7 cellular contexts compared by ENCODE assay signal in the genomic region with DNA sequence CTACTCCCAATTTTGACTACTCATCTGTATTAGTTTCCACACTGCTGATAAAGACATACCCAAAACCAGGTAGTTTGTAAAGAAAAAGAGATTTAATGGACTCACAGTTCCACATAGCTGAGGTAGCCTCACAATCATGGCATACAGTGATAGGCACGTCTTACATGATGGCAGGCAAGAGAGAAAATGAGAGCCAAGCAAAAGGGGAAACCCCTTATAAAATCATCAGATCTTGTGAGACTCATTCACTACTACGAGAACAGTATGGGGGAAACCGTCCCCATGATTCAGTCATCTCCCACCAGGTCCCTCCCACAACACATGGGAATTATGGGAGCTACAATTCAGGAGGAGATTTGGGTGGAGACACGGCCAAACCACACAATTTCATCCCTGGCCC. TPM values are rescaled to one million over a fixed set of nuclear protein-coding genes. Genes with fewer than 3 reads are reported as not detected.
DNase-seq lines count a peak whose midpoint lies in the region; ATAC-seq, FAIRE-seq and TF ChIP-seq lines count a peak whose summit lies in the region.
"Not testable (repeated sequence)": the region's sequence is repeated elsewhere in the genome, so short reads cannot be mapped to it uniquely, and the experiment has no call there.

No MANE protein-coding gene starts in this region.

- H3K36me3 ChIP-seq in CD8-positive, alpha-beta memory T cell (ENCODE audit: insufficient read depth, low read length): not testable (repeated sequence)
- peaks cover 10% of the 10 kb centered on the region; the same call in 2 of the 3 replicates for H3K36me3 ChIP-seq in K562 (ENCODE audit: control insufficient read depth, insufficient read depth, low read length)

- H3K27me3 Mint-ChIP-seq in CD8-positive, alpha-beta memory T cell; activated T-cell treated with anti-CD3 and anti-CD28 coated beads, Interleukin-2, amount 50 U/mL, for 24 hours; activated naive CD4-positive, alpha-beta T cell treated with anti-CD3 and anti-CD28 coated beads, Interleukin-2, amount 10 ng/mL, durations not matched to agents 7 days and 5 days; naive thymus-derived CD8-positive, alpha-beta T cell; stimulated activated naive CD8-positive, alpha-beta T cell treated with anti-CD3 and anti-CD28 coated beads, Interleukin-15, Interleukin-2, amounts not matched to agents 100 ng/mL and 50 ng/mL, for 24 hours: not testable (repeated sequence)

- H3K4me3 ChIP-seq in CD8-positive, alpha-beta memory T cell (ENCODE audit: low read length); K562: not testable (repeated sequence)

- H3K9me3 Mint-ChIP-seq in CD8-positive, alpha-beta memory T cell: peaks cover 18 to 27% (median 22%) of the 10 kb centered on the region in 5 donors
- peaks cover 35% of the 10 kb centered on the region for H3K9me3 Mint-ChIP-seq in activated T-cell treated with anti-CD3 and anti-CD28 coated beads, Interleukin-2, amount 50 U/mL, for 24 hours
- peaks cover 46% of the 10 kb centered on the region for H3K9me3 Mint-ChIP-seq in activated naive CD4-positive, alpha-beta T cell treated with anti-CD3 and anti-CD28 coated beads, Interleukin-2, amount 10 ng/mL, durations not matched to agents 7 days and 5 days
- peaks cover 0 to 37% (median 17%) of the 10 kb centered on the region in 9 donors for H3K9me3 Mint-ChIP-seq in naive thymus-derived CD8-positive, alpha-beta T cell
- H3K9me3 Mint-ChIP-seq in stimulated activated naive CD8-positive, alpha-beta T cell treated with anti-CD3 and anti-CD28 coated beads, Interleukin-15, Interleukin-2, amounts not matched to agents 100 ng/mL and 50 ng/mL, for 24 hours: peaks cover 24% of the 10 kb centered on the region

- 26% methylated on average over 4 of the region's 4 CpGs for WGBS in K562 (ENCODE audit: insufficient coverage, low coverage, missing lambda C conversion rate)

- intact Hi-C loops in K562 (cut with micrococcal nuclease): not testable (repeated sequence)

- CTCF ChIA-PET in CD8-positive, alpha-beta memory T cell (lab: Charles Lee): interaction anchor here (1.2 kb wide), 1 partner anchor 54 kb away, joined by 3 read pairs; no protein-coding TSS in a partner anchor
- CTCF ChIA-PET in activated naive CD4-positive, alpha-beta T cell treated with anti-CD3 and anti-CD28 coated beads, Interleukin-2, amount 10 ng/mL, durations not matched to agents 7 days and 5 days (lab: Charles Lee): interaction anchor here (1.3 kb wide), 1 partner anchor 13 kb away, joined by 4 read pairs; no protein-coding TSS in a partner anchor
- CTCF ChIA-PET in K562 (lab: Yijun Ruan, JAX; ENCODE audit: low intra/inter-chr PET ratio): not testable (repeated sequence)

- POLR2A ChIA-PET in CD8-positive, alpha-beta memory T cell (lab: Charles Lee): interaction anchor here (0.7 to 1.4 kb wide), 3 partner anchors 9 to 47 kb away, joined by 3 to 8 read pairs (median 5); no protein-coding TSS in a partner anchor
- POLR2A ChIA-PET in K562 (lab: Yijun Ruan, JAX): interaction anchor here (0.6 to 0.7 kb wide), 2 partner anchors 10 to 13 kb away, joined by 3 read pairs; no protein-coding TSS in a partner anchor
- POLR2A ChIA-PET in naive thymus-derived CD8-positive, alpha-beta T cell (lab: Charles Lee): interaction anchor here (1.4 to 2.5 kb wide), 4 partner anchors 8 to 16 kb away, joined by 4 to 13 read pairs (median 6); a partner anchor contains a TSS

- in situ Hi-C loops in K562 (cut with MboI): not testable (repeated sequence)

- peak overlapping the region in 6 of 8 donors; percentile 11 to 82 (median 30) for H3K27ac Mint-ChIP-seq in CD8-positive, alpha-beta memory T cell
- peak overlapping the region; percentile 80 for H3K27ac Mint-ChIP-seq in activated T-cell treated with anti-CD3 and anti-CD28 coated beads, Interleukin-2, amount 50 U/mL, for 24 hours
- peak overlapping the region; percentile 74 for H3K27ac Mint-ChIP-seq in activated naive CD4-positive, alpha-beta T cell treated with anti-CD3 and anti-CD28 coated beads, Interleukin-2, amount 10 ng/mL, durations not matched to agents 7 days and 5 days
- peak overlapping the region in 8 of 10 donors; percentile 3 to 61 (median 37) for H3K27ac Mint-ChIP-seq in naive thymus-derived CD8-positive, alpha-beta T cell
- peak overlapping the region; percentile 56 for H3K27ac Mint-ChIP-seq in stimulated activated naive CD8-positive, alpha-beta T cell treated with anti-CD3 and anti-CD28 coated beads, Interleukin-15, Interleukin-2, amounts not matched to agents 100 ng/mL and 50 ng/mL, for 24 hours

- not testable (repeated sequence) for DNase-seq in CD8-positive, alpha-beta memory T cell; activated T-cell treated with anti-CD3 and anti-CD28 coated beads, Interleukin-2, amount 50 U/mL, for 24 hours; activated naive CD4-positive, alpha-beta T cell treated with anti-CD3 and anti-CD28 coated beads, Interleukin-2, amount 10 ng/mL, durations not matched to agents 7 days and 5 days; K562 (ENCODE audit: extremely low read depth in 1 of 4, low spot score in 3 of 4); naive thymus-derived CD8-positive, alpha-beta T cell

- H3K27me3 ChIP-seq in CD8-positive, alpha-beta memory T cell (ENCODE audit: insufficient read depth, low read length, poor library complexity, severe bottlenecking); K562 (ENCODE audit: control insufficient read depth in 2 of 2, insufficient read depth in 2 of 2, low read length in 2 of 2): not testable (repeated sequence)

- H3K36me3 Mint-ChIP-seq in CD8-positive, alpha-beta memory T cell: peaks cover 31 to 56% (median 34%) of the 10 kb centered on the region in 3 donors
- H3K36me3 Mint-ChIP-seq in activated T-cell treated with anti-CD3 and anti-CD28 coated beads, Interleukin-2, amount 50 U/mL, for 24 hours (ENCODE audit: low read depth): peaks cover 97% of the 10 kb centered on the region
- H3K36me3 Mint-ChIP-seq in activated naive CD4-positive, alpha-beta T cell treated with anti-CD3 and anti-CD28 coated beads, Interleukin-2, amount 10 ng/mL, durations not matched to agents 7 days and 5 days: peaks cover 91% of the 10 kb centered on the region
- peaks cover 22 to 58% (median 55%) of the 10 kb centered on the region in 3 donors for H3K36me3 Mint-ChIP-seq in naive thymus-derived CD8-positive, alpha-beta T cell
- peaks cover 93% of the 10 kb centered on the region for H3K36me3 Mint-ChIP-seq in stimulated activated naive CD8-positive, alpha-beta T cell treated with anti-CD3 and anti-CD28 coated beads, Interleukin-15, Interleukin-2, amounts not matched to agents 100 ng/mL and 50 ng/mL, for 24 hours (ENCODE audit: low read depth)

- H3K4me1 ChIP-seq in CD8-positive, alpha-beta memory T cell (ENCODE audit: insufficient read depth, low read length): peaks cover 47% of the 10 kb centered on the region
- H3K4me1 ChIP-seq in K562 (replicated peaks in 1 of 2; ENCODE audit: control insufficient read depth in 2 of 2, insufficient read depth in 2 of 2, low read length in 2 of 2): not testable (repeated sequence)

- H3K27ac ChIP-seq in CD8-positive, alpha-beta memory T cell (ENCODE audit: low read depth, low read length); K562 (ENCODE audit: extremely low read depth, low read depth, low read length): not testable (repeated sequence)

- TF ChIP-seq EP300 in K562 (IDR thresholded peaks at IDR 0.05; ENCODE audit: low read length): not testable (repeated sequence)

- not testable (repeated sequence) for TF ChIP-seq RAD21 in K562 (CRISPR knock-in tag; conservative IDR thresholded peaks at IDR 0.05 in 1 of 2, IDR thresholded peaks at IDR 0.05 in 1 of 2)

- H3K4me1 Mint-ChIP-seq in CD8-positive, alpha-beta memory T cell: peaks cover 73 to 83% (median 82%) of the 10 kb centered on the region in 3 donors
- H3K4me1 Mint-ChIP-seq in activated T-cell treated with anti-CD3 and anti-CD28 coated beads, Interleukin-2, amount 50 U/mL, for 24 hours (ENCODE audit: low read depth): peaks cover 73% of the 10 kb centered on the region
- peaks cover 36% of the 10 kb centered on the region for H3K4me1 Mint-ChIP-seq in activated naive CD4-positive, alpha-beta T cell treated with anti-CD3 and anti-CD28 coated beads, Interleukin-2, amount 10 ng/mL, durations not matched to agents 7 days and 5 days
- H3K4me1 Mint-ChIP-seq in naive thymus-derived CD8-positive, alpha-beta T cell: peaks cover 40 to 88% (median 76%) of the 10 kb centered on the region in 4 donors
- H3K4me1 Mint-ChIP-seq in stimulated activated naive CD8-positive, alpha-beta T cell treated with anti-CD3 and anti-CD28 coated beads, Interleukin-15, Interleukin-2, amounts not matched to agents 100 ng/mL and 50 ng/mL, for 24 hours (ENCODE audit: low read depth): peaks cover 82% of the 10 kb centered on the region

- not testable (repeated sequence) for H3K79me2 ChIP-seq in K562 (ENCODE audit: control insufficient read depth, insufficient read depth, low read length)

- not testable (repeated sequence) for FAIRE-seq in K562 (lab: Jason Lieb, UNC)

- H4K20me1 ChIP-seq in K562 (replicated peaks; ENCODE audit: control insufficient read depth, insufficient read depth, low read length): not testable (repeated sequence)

- not testable (repeated sequence) for H3K9ac ChIP-seq in K562 (ENCODE audit: insufficient read depth in 1 of 2, low read depth in 2 of 2, low read length in 2 of 2)

- peak; percentile 40 to 47 for ATAC-seq in activated CD4-positive, CD25-positive, alpha-beta regulatory T cell treated with anti-CD3 and anti-CD28 coated beads, Interleukin-2, amount 50 U/mL, for 24 hours
- not testable (repeated sequence) for ATAC-seq in K562; naive thymus-derived CD8-positive, alpha-beta T cell

- not testable (repeated sequence) for TF ChIP-seq CTCF in K562 (IDR thresholded peaks at IDR 0.05 in 2 of 3, conservative IDR thresholded peaks at IDR 0.05 in 1 of 3; ENCODE audit: insufficient read depth in 2 of 3, low read depth in 1 of 3, low read length in 3 of 3)

- not testable (repeated sequence) for H3K4me2 ChIP-seq in K562 (ENCODE audit: insufficient read depth, low read length)

- H3K9me3 ChIP-seq in CD8-positive, alpha-beta memory T cell (ENCODE audit: low read length): peaks cover 14% of the 10 kb centered on the region
- H3K9me3 ChIP-seq in K562 (replicated peaks; ENCODE audit: control insufficient read depth, insufficient read depth, low read depth, low read length): not testable (repeated sequence)

- not testable (repeated sequence) for TF ChIP-seq POLR2A in K562 (conservative IDR thresholded peaks at IDR 0.05)

- BruUV-seq in K562 (replicated peaks; lab: Mats Ljungman, UMichigan): not testable (repeated sequence)

- H3K4me3 Mint-ChIP-seq in CD8-positive, alpha-beta memory T cell: peak overlapping the region in 1 of 7 donors; percentile 44
- not testable (repeated sequence) for H3K4me3 Mint-ChIP-seq in activated T-cell treated with anti-CD3 and anti-CD28 coated beads, Interleukin-2, amount 50 U/mL, for 24 hours; activated naive CD4-positive, alpha-beta T cell treated with anti-CD3 and anti-CD28 coated beads, Interleukin-2, amount 10 ng/mL, durations not matched to agents 7 days and 5 days
- H3K4me3 Mint-ChIP-seq in naive thymus-derived CD8-positive, alpha-beta T cell: peak overlapping the region in 3 of 10 donors; percentile 9 to 70 (median 30)
- peak overlapping the region; percentile 40 for H3K4me3 Mint-ChIP-seq in stimulated activated naive CD8-positive, alpha-beta T cell treated with anti-CD3 and anti-CD28 coated beads, Interleukin-15, Interleukin-2, amounts not matched to agents 100 ng/mL and 50 ng/mL, for 24 hours

- H2AFZ ChIP-seq in K562 (ENCODE audit: low read depth, low read length): not testable (repeated sequence)

- not testable (repeated sequence) for H3K9me1 ChIP-seq in K562 (ENCODE audit: control insufficient read depth, insufficient read depth, low read length)

RNA-seq across cellular contexts. Expression of a gene that starts 15.6 kb away (rescaled TPM):
- 10 to 100 TPM; 62.9 to 73.3 TPM for total RNA-seq in CD8-positive, alpha-beta memory T cell
- 67.4 TPM for polyA plus RNA-seq in CD8-positive, alpha-beta memory T cell
- 3.9 and 7.3 TPM in 2 replicates for total RNA-seq in K562 (2011; cell fraction: chromatin; rRNA removed; ENCODE audit: low replicate concordance)
- 2.2 and 3.9 TPM in 2 replicates for total RNA-seq in K562 (2011; cell fraction: nucleolus; rRNA removed)
- total RNA-seq in K562 (2011; cell fraction: nucleoplasm; rRNA removed): 4.3 and 6.5 TPM in 2 replicates
- total RNA-seq in K562 (2014; rRNA removed) (6.6 and 8.6 TPM in 2 replicates), K562 (2014; rRNA removed; fragmentation: Illumina TruSeq; extraction: Trizol) (8.4 and 8.6 TPM in 2 replicates), K562 (2015; rRNA removed; fragmentation: Illumina TruSeq; extraction: Trizol) (5.2 and 6.7 TPM in 2 replicates), K562 (2021) (5.7 and 6.1 TPM in 2 replicates)
- polyA plus RNA-seq in K562 (2011; rRNA removed) (5.1 and 6.3 TPM in 2 replicates), K562 (2014; fragmentation: Illumina TruSeq; extraction: Trizol) (6.3 and 6.6 TPM in 2 replicates), K562 (2014; fragmentation: Nextera tagmentation; extraction: Ambion mirVana) (1 to 10 TPM; 3.9 to 4.2 TPM), K562 (2014; rRNA removed) (7.2 and 8.5 TPM in 2 replicates)
- polyA plus RNA-seq in K562 (2011; cell fraction: cytosol; rRNA removed): 1.8 and 4.2 TPM in 2 replicates
- 4.3 and 6.7 TPM in 2 replicates for polyA plus RNA-seq in K562 (2011; cell fraction: nucleus; rRNA removed)
- 5.5 and 18.3 TPM in 2 replicates for polyA plus RNA-seq in K562 (2012)
- polyA minus RNA-seq in K562 (2011; rRNA and poly(A)+ RNA removed): 3.7 and 3.8 TPM in 2 replicates
- 3.5 TPM in 1 of 2 replicates, not detected in the other for polyA minus RNA-seq in K562 (2011; cell fraction: cytosol; rRNA and poly(A)+ RNA removed)
- 2.3 and 7.2 TPM in 2 replicates for polyA minus RNA-seq in K562 (2011; cell fraction: nucleus; rRNA and poly(A)+ RNA removed)
- 100 to 1,000 TPM; 136 to 138 TPM for total RNA-seq in naive thymus-derived CD8-positive, alpha-beta T cell
- polyA plus RNA-seq in naive thymus-derived CD8-positive, alpha-beta T cell: 10 to 100 TPM; 79.3 to 89.5 (median 82.0) TPM

RNA-seq across cellular contexts. Expression of a gene that starts 51.7 kb away (rescaled TPM):
- 10 to 100 TPM; 68.2 to 69.0 TPM for total RNA-seq in CD8-positive, alpha-beta memory T cell
- polyA plus RNA-seq in CD8-positive, alpha-beta memory T cell: 33.5 TPM
- total RNA-seq in K562 (2011; cell fraction: chromatin; rRNA removed; ENCODE audit: low replicate concordance): 246 and 960 TPM in 2 replicates
- total RNA-seq in K562 (2011; cell fraction: nucleolus; rRNA removed): 112 and 178 TPM in 2 replicates
- 283 and 397 TPM in 2 replicates for total RNA-seq in K562 (2011; cell fraction: nucleoplasm; rRNA removed)
- total RNA-seq in K562 (2014; rRNA removed) (56.4 and 56.7 TPM in 2 replicates), K562 (2014; rRNA removed; fragmentation: Illumina TruSeq; extraction: Trizol) (89.4 and 95.7 TPM in 2 replicates), K562 (2015; rRNA removed; fragmentation: Illumina TruSeq; extraction: Trizol) (72.5 and 90.5 TPM in 2 replicates), K562 (2021) (62.5 and 64.3 TPM in 2 replicates)
- polyA plus RNA-seq in K562 (2011; rRNA removed) (205 and 208 TPM in 2 replicates), K562 (2014; fragmentation: Illumina TruSeq; extraction: Trizol) (92.7 and 98.5 TPM in 2 replicates), K562 (2014; fragmentation: Nextera tagmentation; extraction: Ambion mirVana) (10 to 100 TPM; 25.7 to 52.4 TPM), K562 (2014; rRNA removed) (71.4 and 74.7 TPM in 2 replicates)
- 52.2 and 63.2 TPM in 2 replicates for polyA plus RNA-seq in K562 (2011; cell fraction: cytosol; rRNA removed)
- 617 and 696 TPM in 2 replicates for polyA plus RNA-seq in K562 (2011; cell fraction: nucleus; rRNA removed)
- 45.0 and 77.9 TPM in 2 replicates for polyA plus RNA-seq in K562 (2012)
- 313 and 334 TPM in 2 replicates for polyA minus RNA-seq in K562 (2011; rRNA and poly(A)+ RNA removed)
- polyA minus RNA-seq in K562 (2011; cell fraction: cytosol; rRNA and poly(A)+ RNA removed): 36.5 and 39.3 TPM in 2 replicates
- polyA minus RNA-seq in K562 (2011; cell fraction: nucleus; rRNA and poly(A)+ RNA removed): 358 and 510 TPM in 2 replicates
- 100 to 1,000 TPM; 175 to 181 TPM for total RNA-seq in naive thymus-derived CD8-positive, alpha-beta T cell
- 10 to 100 TPM; 22.2 to 33.5 (median 23.2) TPM for polyA plus RNA-seq in naive thymus-derived CD8-positive, alpha-beta T cell

Comparison
In these comparisons a context has a peak if more than half of its experiments do, and no peak if none do; other contexts are left out.
1. H3K27ac Mint-ChIP-seq: peak in every context shown above with its lines; median percentile 80 in activated T-cell treated with anti-CD3 and anti-CD28 coated beads, Interleukin-2, amount 50 U/mL, for 24 hours; 74 in activated naive CD4-positive, alpha-beta T cell treated with anti-CD3 and anti-CD28 coated beads, Interleukin-2, amount 10 ng/mL, durations not matched to agents 7 days and 5 days; 56 in stimulated activated naive CD8-positive, alpha-beta T cell treated with anti-CD3 and anti-CD28 coated beads, Interleukin-15, Interleukin-2, amounts not matched to agents 100 ng/mL and 50 ng/mL, for 24 hours; 37 in naive thymus-derived CD8-positive, alpha-beta T cell; 30 in CD8-positive, alpha-beta memory T cell.
2. RNA of a gene that starts 15.6 kb away (total RNA-seq): 136 to 138 TPM in naive thymus-derived CD8-positive, alpha-beta T cell and 62.9 to 73.3 TPM in CD8-positive, alpha-beta memory T cell; 2.2 to 8.6 TPM in K562; every median in the first group is over 4 times any median in the second.